In the genomic region with DNA sequence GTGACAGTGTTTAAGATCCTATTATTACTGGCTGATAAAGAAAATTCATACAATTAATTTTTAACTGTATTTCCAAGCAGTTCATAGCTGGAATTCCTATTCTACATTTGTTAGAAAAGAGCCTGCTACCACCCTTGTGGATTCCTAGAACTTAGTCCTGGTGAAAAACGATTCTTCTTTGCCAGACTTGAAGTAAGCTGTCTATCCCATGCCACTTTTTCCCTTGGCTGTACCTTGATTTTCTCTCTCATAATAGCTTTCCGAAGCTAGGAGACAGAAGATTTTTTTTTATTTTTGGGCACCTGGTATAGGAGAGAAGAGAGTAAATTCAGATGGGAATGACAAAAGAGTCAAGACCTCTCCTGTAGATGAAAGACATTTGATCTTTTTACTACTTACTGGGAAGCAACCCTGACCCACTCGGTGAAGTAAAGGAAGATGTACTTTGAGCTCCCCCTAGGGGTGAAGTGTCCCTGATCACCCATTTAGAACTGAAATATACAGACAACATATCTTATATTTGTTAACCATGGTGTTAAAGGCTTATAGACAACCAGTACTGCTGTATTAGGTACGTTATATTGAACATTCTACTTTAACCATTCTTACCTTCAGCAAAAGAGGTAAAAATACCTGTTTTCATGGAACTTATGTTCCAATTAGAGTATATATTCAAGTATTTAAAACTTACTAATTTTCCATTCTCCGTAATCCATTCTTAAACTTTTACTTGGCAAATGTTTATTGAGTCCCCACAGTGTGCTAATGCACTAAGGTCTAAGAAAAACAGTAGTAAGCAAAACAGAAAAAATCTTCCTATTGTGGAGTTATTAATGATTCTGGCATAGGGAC, we compare ENCODE assay signal across 8 cellular contexts. TPM values are rescaled to one million over a fixed set of nuclear protein-coding genes. Genes with fewer than 3 reads are reported as not detected.
A peak's percentile ranks its signal among the peaks of the same experiment; 100 is the strongest.
DNase-seq lines count a peak whose midpoint lies in the region; ATAC-seq and TF ChIP-seq lines count a peak whose summit lies in the region.

No MANE protein-coding gene starts in this region.

- H3K4me1 ChIP-seq in spleen = peaks cover 0 to 18% (median 2%) of the 10 kb centered on the region in 6 donors

- H3K36me3 ChIP-seq in spleen = peaks cover 0 to 39% (median 10%) of the 10 kb centered on the region in 6 donors

- WGBS in spleen, 5 donors = 43 to 53% (median 48%) methylated on average over 5 of the region's 5 CpGs

- H3K27ac ChIP-seq in 22Rv1 (peak overlapping the region; percentile 31), spleen (no peak overlapping the region)

- TF ChIP-seq POLR2A in spleen (IDR thresholded peaks at IDR 0.05) = no peak

- no peak overlapping the region for H3K4me3 ChIP-seq in spleen

- TF ChIP-seq CTCF in 22Rv1 (IDR thresholded peaks at IDR 0.05) = peak; percentile 87
- peak; percentile 74 for TF ChIP-seq CTCF in GM12873 (IDR thresholded peaks at IDR 0.05; ENCODE audit: insufficient read depth, low read depth, low read length, missing control alignments)
- TF ChIP-seq CTCF in spleen (IDR thresholded peaks at IDR 0.05 in 8 of 11, conservative IDR thresholded peaks at IDR 0.05 in 3 of 11) = peak; percentile 27 to 74 (median 67)

- peak; percentile 82 for ATAC-seq in HG02610 (IDR thresholded peaks at IDR 0.05; ENCODE audit: unreplicated experiment)

- no peaks in the 10 kb centered on the region for H3K27me3 ChIP-seq in spleen (replicated peaks in 1 of 7)

- intact Hi-C loops in spleen (cut with DNase I; ENCODE audit: low total_unique reads) = no loop called here

- peak; percentile 68 for DNase-seq in MV-4-11 (lab: John Stamatoyannopoulos, UW)
- peak; percentile 55 for DNase-seq in SW480 (ENCODE audit: low spot score)
- peak; percentile 79 for DNase-seq in astrocyte of the hippocampus (ENCODE audit: low read depth, low spot score)
- DNase-seq in iPS DF 4.7 (ENCODE audit: extremely low read depth, low spot score) = peak; percentile 68
- DNase-seq in spleen = no peak

- H3K9me3 ChIP-seq in spleen = no peaks in the 10 kb centered on the region

RNA-seq across cellular contexts. Expression of gene C3orf38, which starts 36.2 kb away (rescaled TPM):
- total RNA-seq in spleen = 10 to 100 TPM; 25.3 to 41.2 (median 33.9) TPM
- polyA plus RNA-seq in spleen = 10 to 100 TPM in 1 of 3 donors, 1 to 10 TPM in 2; 8.1 to 12.5 (median 9.4) TPM

RNA-seq across cellular contexts. Expression of gene ZNF654, which starts 54.5 kb away (rescaled TPM):
- total RNA-seq in spleen = 10 to 100 TPM; 14.9 to 22.3 (median 16.9) TPM
- polyA plus RNA-seq in spleen = 1 to 10 TPM; 2.8 to 3.8 (median 3.3) TPM

RNA-seq across cellular contexts. Expression of gene CGGBP1, which starts 54.7 kb away (rescaled TPM):
- total RNA-seq in spleen = 100 to 1,000 TPM in 2 of 7 donors, 10 to 100 TPM in 5; 72.8 to 130 (median 82.6) TPM
- polyA plus RNA-seq in spleen = 10 to 100 TPM; 44.0 to 56.8 (median 45.8) TPM
